In genomic region chr6:3286641-3287171, GRCh38 we compare ENCODE assay signal across 19 cellular contexts. TPM values are rescaled to one million over a fixed set of nuclear protein-coding genes. Genes with fewer than 3 reads are reported as not detected.
DNase-seq lines count a peak whose midpoint lies in the region; ATAC-seq, FAIRE-seq and TF ChIP-seq lines count a peak whose summit lies in the region.
"Had no signal": no experiment of that assay in that cellular context is flagged by ENCODE, and none has a peak within 500 bp of the region (broad histone marks: within the 10 kb centered on the region; RNA-seq: fewer than 3 reads in every experiment).

No MANE protein-coding gene starts in this region.

- POLR2A ChIA-PET in HepG2 (lab: Yijun Ruan, JAX) = no interaction called here

- no peak for TF ChIP-seq POLR2A in HepG2 (IDR thresholded peaks at IDR 0.05; ENCODE audit: insufficient read depth in 1 of 2, low read depth in 2 of 2, low read length in 2 of 2)

- DNase-seq in CD4-positive, CD25-positive, alpha-beta regulatory T cell = no peak
- peak; percentile 11 for DNase-seq in WERI-Rb-1
- DNase-seq in HepG2 (ENCODE audit: low spot score) = no peak
- peak; percentile 53 for DNase-seq in sciatic nerve (ENCODE audit: low spot score)
- DNase-seq in DMS153 treated with DMSO at 0.1 percent for 48 hours (lab: John Stamatoyannopoulos, UW; ENCODE audit: unreplicated experiment) = no peak
- no peak for DNase-seq in DMS53 (lab: John Stamatoyannopoulos, UW)
- no peak for DNase-seq in NOMO-1 treated with DMSO at 0.1 percent for 48 hours (lab: John Stamatoyannopoulos, UW; ENCODE audit: unreplicated experiment)
- no peak for DNase-seq in omental fat pad (ENCODE audit: low spot score)
- DNase-seq: COR-L47; DMS153; H9; NCI-H1417 treated with DMSO at 0.1 percent for 48 hours; NCI-H2081; NCI-H526 treated with DMSO at 0.1 percent for 48 hours; NK-92 treated with Interleukin-12 subunit alpha and Interleukin-12 subunit beta, amount 100 ng/mL, for 24 hours; SHP77 treated with DMSO at 0.1 percent for 48 hours had no signal

- in situ Hi-C loops in HepG2 (cut with HindIII; ENCODE audit: extremely low pct_ligation_motif_present, low pct_unique_long_range_greater_than_20kb) = loop anchor here (25.0 kb wide), 1 partner anchor 701 kb away; no protein-coding TSS in a partner anchor

- TF ChIP-seq CTCF in WERI-Rb-1 (IDR thresholded peaks at IDR 0.05; ENCODE audit: low read depth, low read length) = no peak
- no peak for TF ChIP-seq CTCF in HepG2 (CRISPR knock-in tag; IDR thresholded peaks at IDR 0.05)
- no peak for TF ChIP-seq CTCF in omental fat pad (IDR thresholded peaks at IDR 0.05)

- no peaks in the 10 kb centered on the region for H3K9me3 ChIP-seq in CD4-positive, CD25-positive, alpha-beta regulatory T cell (ENCODE audit: control insufficient read depth in 2 of 2, low read length in 2 of 2)
- H3K9me3 ChIP-seq in WERI-Rb-1 (ENCODE audit: severe bottlenecking) (no peaks in the 10 kb centered on the region), HepG2 (ENCODE audit: low read length) (no peaks in the 10 kb centered on the region)
- H3K9me3 ChIP-seq: A549 had no signal

- no peak for TF ChIP-seq RAD21 in HepG2 (CRISPR knock-in tag; IDR thresholded peaks at IDR 0.05)

- peaks cover 10% of the 10 kb centered on the region for H3K36me3 Mint-ChIP-seq in CD4-positive, CD25-positive, alpha-beta regulatory T cell

- intact Hi-C loops in HepG2 (cut with micrococcal nuclease; ENCODE audit: unreplicated experiment) (no loop called here), sciatic nerve (cut with DNase I) (loop anchor here (10.0 kb wide), 1 partner anchor 168 kb away; the partner anchor contains the start of gene SLC22A23)

- H3K9me3 Mint-ChIP-seq in CD4-positive, CD25-positive, alpha-beta regulatory T cell = no peaks in the 10 kb centered on the region
- H3K9me3 Mint-ChIP-seq: H9, IgD-negative memory B cell had no signal

- no peak overlapping the region for H3K4me2 ChIP-seq in HepG2 (ENCODE audit: low read depth, low read length)
- H3K4me2 ChIP-seq: A549 had no signal

- H3K9ac ChIP-seq in HepG2 (ENCODE audit: insufficient read depth, low read depth, low read length) = no peak overlapping the region

- TF ChIP-seq EP300 in HepG2 (IDR thresholded peaks at IDR 0.05; ENCODE audit: low read depth in 2 of 2, low read length in 2 of 2) (no peak), HepG2 (CRISPR knock-in tag; IDR thresholded peaks at IDR 0.05; ENCODE audit: borderline replicate concordance) (no peak)

- H4K20me1 ChIP-seq in HepG2 (ENCODE audit: insufficient read depth, low read length) = no peaks in the 10 kb centered on the region

- 99% methylated on average over 24 of the region's 24 CpGs for WGBS in HepG2 (ENCODE audit: low lambda C conversion rate)

- FAIRE-seq in HepG2 (lab: Jason Lieb, UNC) = no peak
- FAIRE-seq: A549 had no signal

- peak in 1 of 2 donors; percentile 23 for ATAC-seq in CD4-positive, CD25-positive, alpha-beta regulatory T cell (ENCODE audit: low read depth in 2 of 2)
- ATAC-seq in HepG2 (no peak), sciatic nerve (no peak), omental fat pad (ENCODE audit: low FRiP score) (no peak)
- ATAC-seq: A549 had no signal

- H3K4me1 Mint-ChIP-seq in CD4-positive, CD25-positive, alpha-beta regulatory T cell = peaks cover 0 to 4% (median 0%) of the 10 kb centered on the region in 4 donors

- peaks cover 4% of the 10 kb centered on the region for H3K36me3 ChIP-seq in CD4-positive, CD25-positive, alpha-beta regulatory T cell (ENCODE audit: control insufficient read depth, insufficient read depth, low read length)
- H3K36me3 ChIP-seq in WERI-Rb-1 (peaks cover 63% of the 10 kb centered on the region), HepG2 (replicated peaks in 1 of 2; ENCODE audit: control insufficient read depth in 1 of 2, insufficient read depth in 2 of 2, low read length in 2 of 2) (peaks cover 48 to 69% of the 10 kb centered on the region in 2 experiments)

- no peak overlapping the region for H2AFZ ChIP-seq in HepG2 (ENCODE audit: low read length)

- peak overlapping the region in 2 of 3 donors; percentile 46 to 86 for H3K27ac Mint-ChIP-seq in CD4-positive, CD25-positive, alpha-beta regulatory T cell
- H3K27ac Mint-ChIP-seq: H9 had no signal

- no peaks in the 10 kb centered on the region for H3K27me3 ChIP-seq in CD4-positive, CD25-positive, alpha-beta regulatory T cell (ENCODE audit: control insufficient read depth, insufficient read depth, low read length)
- H3K27me3 ChIP-seq in WERI-Rb-1 (ENCODE audit: insufficient read depth, low read depth, severe bottlenecking) = no peaks in the 10 kb centered on the region
- no peaks in the 10 kb centered on the region for H3K27me3 ChIP-seq in HepG2 (ENCODE audit: control insufficient read depth in 1 of 2, insufficient read depth in 2 of 2, low read length in 2 of 2)

- CTCF ChIA-PET in HepG2 (lab: Yijun Ruan, JAX; ENCODE audit: low intra/inter-chr PET ratio, low total read pairs) = no interaction called here

- no TSS peak for BruUV-seq in HepG2 (replicated peaks; lab: Mats Ljungman, UMichigan)

- H3K4me1 ChIP-seq in CD4-positive, CD25-positive, alpha-beta regulatory T cell (ENCODE audit: control insufficient read depth, insufficient read depth, low read length, poor library complexity, severe bottlenecking) = no peaks in the 10 kb centered on the region
- no peaks in the 10 kb centered on the region for H3K4me1 ChIP-seq in HepG2 (ENCODE audit: insufficient read depth, low read length)

- H3K4me3 Mint-ChIP-seq in CD4-positive, CD25-positive, alpha-beta regulatory T cell = no peak overlapping the region
- H3K4me3 Mint-ChIP-seq: H9, IgD-negative memory B cell had no signal

- no peaks in the 10 kb centered on the region for H3K27me3 Mint-ChIP-seq in CD4-positive, CD25-positive, alpha-beta regulatory T cell
- H3K27me3 Mint-ChIP-seq: IgD-negative memory B cell had no signal

- H3K4me3 ChIP-seq in CD4-positive, CD25-positive, alpha-beta regulatory T cell (ENCODE audit: low read depth, low read length) = no peak overlapping the region
- H3K4me3 ChIP-seq in WERI-Rb-1 (ENCODE audit: low read depth, low read length) (no peak overlapping the region), HepG2 (replicated peaks in 1 of 3; ENCODE audit: insufficient read depth in 1 of 3, low read depth in 2 of 3, low read length in 3 of 3) (no peak overlapping the region)
- H3K4me3 ChIP-seq: A549 had no signal

- no peak overlapping the region for H3K27ac ChIP-seq in CD4-positive, CD25-positive, alpha-beta regulatory T cell (ENCODE audit: insufficient read depth, low read length, poor library complexity, severe bottlenecking)
- peak overlapping the region; percentile 11 for H3K27ac ChIP-seq in WERI-Rb-1
- no peak overlapping the region for H3K27ac ChIP-seq in HepG2 (ENCODE audit: extremely low read length, insufficient read depth, low read length)
- H3K27ac ChIP-seq: A549, C4-2B had no signal

- H3K79me2 ChIP-seq in HepG2 (ENCODE audit: insufficient read depth, low read length) = no peaks in the 10 kb centered on the region

RNA-seq across cellular contexts. Expression of gene PSMG4, which starts 28.0 kb away (rescaled TPM):
- total RNA-seq in CD4-positive, CD25-positive, alpha-beta regulatory T cell = 18.0 TPM
- polyA plus RNA-seq in CD4-positive, CD25-positive, alpha-beta regulatory T cell = 10 to 100 TPM; 45.2 to 56.8 (median 52.7) TPM
- total RNA-seq in HepG2 (2016; rRNA removed; fragmentation: Illumina TruSeq; extraction: Trizol) = 24.5 and 32.8 TPM in 2 replicates
- 43.3 and 56.1 TPM in 2 replicates for total RNA-seq in HepG2 (2016; cell fraction: cytosol; rRNA removed; fragmentation: Illumina TruSeq; extraction: Trizol; ENCODE audit: low read depth)
- 26.0 and 30.5 TPM in 2 replicates for total RNA-seq in HepG2 (2016; cell fraction: insoluble cytoplasmic fraction; rRNA removed; fragmentation: Illumina TruSeq; extraction: Trizol)
- total RNA-seq in HepG2 (2016; cell fraction: membrane; rRNA removed; fragmentation: Illumina TruSeq; extraction: Trizol) = 33.3 and 46.1 TPM in 2 replicates
- total RNA-seq in HepG2 (2016; cell fraction: nucleus; rRNA removed; fragmentation: Illumina TruSeq; extraction: Trizol) = 22.5 and 24.0 TPM in 2 replicates
- 28.5 and 32.8 TPM in 2 replicates for polyA plus RNA-seq in HepG2 (2011; rRNA removed)
- 24.5 and 48.7 TPM in 2 replicates for polyA plus RNA-seq in HepG2 (2011; cell fraction: cytosol; rRNA removed)
- 39.7 and 47.3 TPM in 2 replicates for polyA plus RNA-seq in HepG2 (2011; cell fraction: nucleus; rRNA removed)
- polyA plus RNA-seq in HepG2 (2012) = 24.7 TPM in 2 replicates
- 40.0 and 56.6 TPM in 2 replicates for polyA plus RNA-seq in HepG2 (2016; cell fraction: cytosol; fragmentation: Illumina TruSeq; extraction: Trizol; ENCODE audit: low read depth)
- polyA plus RNA-seq in HepG2 (2016; cell fraction: insoluble cytoplasmic fraction; fragmentation: Illumina TruSeq; extraction: Trizol; ENCODE audit: low read depth) = 25.9 and 30.2 TPM in 2 replicates
- polyA plus RNA-seq in HepG2 (2016; cell fraction: membrane; fragmentation: Illumina TruSeq; extraction: Trizol; ENCODE audit: low read depth) = 27.5 and 37.6 TPM in 2 replicates
- polyA plus RNA-seq in HepG2 (2016; cell fraction: nucleus; fragmentation: Illumina TruSeq; extraction: Trizol; ENCODE audit: insufficient read depth, low read depth) = 36.5 and 39.2 TPM in 2 replicates
- 28.6 and 43.2 TPM in 2 replicates for polyA minus RNA-seq in HepG2 (2011; rRNA and poly(A)+ RNA removed; ENCODE audit: low replicate concordance)
- 12.1 and 14.2 TPM in 2 replicates for polyA minus RNA-seq in HepG2 (2011; cell fraction: cytosol; rRNA and poly(A)+ RNA removed)
- polyA minus RNA-seq in HepG2 (2011; cell fraction: nucleus; rRNA and poly(A)+ RNA removed) = 23.0 and 28.2 TPM in 2 replicates
- 21.2 TPM for total RNA-seq in sciatic nerve
- total RNA-seq in omental fat pad = 10 to 100 TPM in 3 of 4 donors, 1 to 10 TPM in 1; 6.8 to 25.2 (median 23.3) TPM

RNA-seq across cellular contexts. Expression of gene TUBB2B, which starts 59.3 kb away (rescaled TPM):
- total RNA-seq in CD4-positive, CD25-positive, alpha-beta regulatory T cell = 0.91 TPM
- polyA plus RNA-seq in CD4-positive, CD25-positive, alpha-beta regulatory T cell = under 1 TPM in 3 of 4 donors, not detected in 1; 0.09 to 0.10 (median 0.10) TPM
- total RNA-seq in HepG2 (2016; rRNA removed; fragmentation: Illumina TruSeq; extraction: Trizol) (9.3 and 10.3 TPM in 2 replicates), sciatic nerve (39.4 TPM), omental fat pad (1 to 10 TPM; 2.4 to 8.9 (median 3.9) TPM)
- total RNA-seq in HepG2 (2016; cell fraction: cytosol; rRNA removed; fragmentation: Illumina TruSeq; extraction: Trizol; ENCODE audit: low read depth) = 4.4 and 4.7 TPM in 2 replicates
- total RNA-seq in HepG2 (2016; cell fraction: insoluble cytoplasmic fraction; rRNA removed; fragmentation: Illumina TruSeq; extraction: Trizol) = 7.4 and 10.0 TPM in 2 replicates
- 7.0 TPM in 2 replicates for total RNA-seq in HepG2 (2016; cell fraction: membrane; rRNA removed; fragmentation: Illumina TruSeq; extraction: Trizol)
- total RNA-seq in HepG2 (2016; cell fraction: nucleus; rRNA removed; fragmentation: Illumina TruSeq; extraction: Trizol) = 4.2 TPM in 2 replicates
- polyA plus RNA-seq in HepG2 (2011; rRNA removed) = 23.6 and 39.5 TPM in 2 replicates
- 33.6 and 35.1 TPM in 2 replicates for polyA plus RNA-seq in HepG2 (2011; cell fraction: cytosol; rRNA removed)
- 20.7 and 31.9 TPM in 2 replicates for polyA plus RNA-seq in HepG2 (2011; cell fraction: nucleus; rRNA removed)
- 18.7 and 50.4 TPM in 2 replicates for polyA plus RNA-seq in HepG2 (2012)
- 3.0 and 3.6 TPM in 2 replicates for polyA plus RNA-seq in HepG2 (2016; cell fraction: cytosol; fragmentation: Illumina TruSeq; extraction: Trizol; ENCODE audit: low read depth)
- polyA plus RNA-seq in HepG2 (2016; cell fraction: insoluble cytoplasmic fraction; fragmentation: Illumina TruSeq; extraction: Trizol; ENCODE audit: low read depth) = 8.6 and 11.7 TPM in 2 replicates
- 4.9 and 7.1 TPM in 2 replicates for polyA plus RNA-seq in HepG2 (2016; cell fraction: membrane; fragmentation: Illumina TruSeq; extraction: Trizol; ENCODE audit: low read depth)
- polyA plus RNA-seq in HepG2 (2016; cell fraction: nucleus; fragmentation: Illumina TruSeq; extraction: Trizol; ENCODE audit: insufficient read depth, low read depth) = 6.5 and 6.8 TPM in 2 replicates
- 39.5 TPM in 1 of 2 replicates, not detected in the other for polyA minus RNA-seq in HepG2 (2011; rRNA and poly(A)+ RNA removed; ENCODE audit: low replicate concordance)
- polyA minus RNA-seq in HepG2 (2011; cell fraction: cytosol; rRNA and poly(A)+ RNA removed) = 20.2 and 27.6 TPM in 2 replicates
- polyA minus RNA-seq in HepG2 (2011; cell fraction: nucleus; rRNA and poly(A)+ RNA removed) = 4.5 and 11.2 TPM in 2 replicates

Comparison
In these comparisons a context has a peak if more than half of its experiments do, and no peak if none do; other contexts are left out.
1. DNase-seq: peak in WERI-Rb-1 (single experiment) and sciatic nerve (single experiment); none in CD4-positive, CD25-positive, alpha-beta regulatory T cell (0 of 3), HepG2 (single experiment), DMS153 treated with DMSO at 0.1 percent for 48 hours (single experiment), DMS53 (single experiment), NOMO-1 treated with DMSO at 0.1 percent for 48 hours (single experiment) and omental fat pad (single experiment).